20 cellular contexts compared by ENCODE assay signal in the genomic region with DNA sequence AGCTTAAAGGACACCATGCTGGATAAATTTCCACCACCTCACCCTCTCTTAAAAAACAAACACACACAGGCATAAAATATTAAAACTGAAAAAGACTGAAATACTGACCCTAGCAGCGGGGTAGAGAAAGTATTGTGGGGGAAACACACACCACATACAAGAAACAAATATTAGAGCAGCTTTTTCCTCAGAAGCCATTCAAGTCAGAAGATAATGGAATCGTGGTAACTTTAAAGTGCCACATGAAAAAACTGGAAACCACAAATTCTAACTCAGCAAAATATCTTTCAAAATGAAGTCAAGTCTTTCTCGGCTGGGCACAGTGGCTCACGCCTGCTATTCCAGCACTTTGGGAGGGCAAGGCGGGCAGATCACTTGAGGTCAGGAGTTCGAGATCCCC.
"Had no signal": no experiment of that assay in that cellular context is flagged by ENCODE, and none has a peak within 500 bp of the region (broad histone marks: within the 10 kb centered on the region; RNA-seq: fewer than 3 reads in every experiment).

No MANE protein-coding gene starts in this region.

- H2AFZ ChIP-seq: PC-9 had no signal

- H3K4me2 ChIP-seq: PC-9 had no signal

- H3K27ac ChIP-seq: PC-9 had no signal

- DNase-seq: activated CD4-positive, alpha-beta T cell treated with anti-CD3 and anti-CD28 coated beads, Interleukin-2, amount 10 ng/mL, durations not matched to agents 7 days and 5 days; activated CD4-positive, alpha-beta T cell treated with anti-CD3 and anti-CD28 coated beads, Interleukin-2, amount 50 U/mL, for 48 hours; activated CD8-positive, alpha-beta T cell treated with anti-CD3 and anti-CD28 coated beads, Interleukin-2, amount 10 ng/mL, durations not matched to agents 7 days and 5 days; activated gamma-delta T cell; activated naive CD4-positive, alpha-beta T cell treated with Interleukin-2 at 50 U/mL for 16 hours; activated naive CD8-positive, alpha-beta T cell treated with anti-CD3 and anti-CD28 coated beads, Interleukin-2, amount 10 ng/mL, durations not matched to agents 7 days and 5 days; activated T-cell treated with anti-CD3 and anti-CD28 coated beads, Interleukin-2, amount 50 U/mL, for 24 hours; central memory CD4-positive, alpha-beta T cell; NCI-H1048; NCI-H1105 treated with DMSO at 0.1 percent for 48 hours; NCI-H1436; NCI-H1694 treated with DMSO at 0.1 percent for 48 hours; NCI-H2029; NCI-H524; NCI-H69; NCI-H82; NK-92 treated with Interleukin-12 subunit alpha and Interleukin-12 subunit beta, amount 100 ng/mL, for 24 hours; PC-9; Right ventricle myocardium superior; T1000 had no signal

- H3K4me3 ChIP-seq: PC-9 had no signal
